Comparison of ENCODE assay signal across 8 cellular contexts in the genomic region with DNA sequence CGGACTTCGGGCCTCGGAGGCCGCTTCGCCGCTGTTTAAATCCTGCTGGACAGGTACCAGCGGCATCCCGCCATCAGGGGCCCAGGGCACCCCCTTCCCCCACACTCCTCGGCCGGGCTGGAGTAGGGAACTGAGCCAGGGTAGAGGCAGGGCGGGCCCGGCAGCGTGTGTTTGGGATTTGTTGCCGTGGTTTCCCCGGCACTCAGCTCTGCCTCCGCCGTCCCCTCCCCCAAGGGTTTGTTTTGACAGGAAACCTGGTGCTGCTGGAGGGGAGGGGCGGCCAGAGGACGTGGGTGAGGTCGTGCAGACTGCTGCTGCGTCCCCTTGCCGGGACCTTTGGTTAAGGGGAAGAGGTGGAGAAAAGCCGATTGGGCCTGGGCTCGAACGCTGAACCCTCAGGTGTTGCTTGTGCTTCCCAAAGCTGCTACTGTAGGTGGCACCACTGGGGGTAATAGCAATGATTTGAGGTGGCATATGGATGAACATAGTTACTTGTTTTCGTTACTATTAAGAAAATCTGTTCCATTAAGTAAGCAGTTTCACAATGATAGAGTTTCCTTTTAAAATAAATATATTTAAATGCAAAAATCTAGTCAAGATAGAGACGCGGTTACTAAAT. TPM values are rescaled to one million over a fixed set of nuclear protein-coding genes. Genes with fewer than 3 reads are reported as not detected.
A peak's percentile ranks its signal among the peaks of the same experiment; 100 is the strongest.
DNase-seq lines count a peak whose midpoint lies in the region; ATAC-seq and TF ChIP-seq lines count a peak whose summit lies in the region.

No MANE protein-coding gene starts in this region.

- ATAC-seq in HG02571 (IDR thresholded peaks at IDR 0.05; ENCODE audit: unreplicated experiment): no peak

- no peaks in the 10 kb centered on the region for H3K27me3 Mint-ChIP-seq in nephron (ENCODE audit: low read depth)

- TF ChIP-seq CTCF in GM12873 (IDR thresholded peaks at IDR 0.05; ENCODE audit: insufficient read depth, low read depth, low read length, missing control alignments): peak; percentile 27
- TF ChIP-seq CTCF in fibroblast of pulmonary artery (IDR thresholded peaks at IDR 0.05; ENCODE audit: low read length, missing control alignments): no peak
- TF ChIP-seq CTCF in nephron (IDR thresholded peaks at IDR 0.05; ENCODE audit: unreplicated experiment in 3 of 3): no peak

- peak overlapping the region; percentile 93 to 95 (median 95) for H3K4me3 Mint-ChIP-seq in nephron

- H3K27ac Mint-ChIP-seq in nephron: peak overlapping the region; percentile 81 to 84 (median 84)

- H3K4me1 Mint-ChIP-seq in nephron: peaks cover 37% of the 10 kb centered on the region

- peak overlapping the region; percentile 97 for H3K4me3 ChIP-seq in fibroblast of pulmonary artery (replicated peaks; ENCODE audit: low read depth, low read length)

- DNase-seq in HPDE6-E6E7 (ENCODE audit: extremely low spot score) (peak; percentile 60), RPMI7951 (ENCODE audit: low read depth) (peak; percentile 59), fibroblast of pulmonary artery (ENCODE audit: low read depth) (peak; percentile 88)
- peak; percentile 87 for DNase-seq in activated effector memory CD4-positive, alpha-beta T cell treated with Interleukin-2 at 50 U/mL for 16 hours
- DNase-seq in stimulated activated naive CD4-positive, alpha-beta T cell treated with Interleukin-2 at 50 U/mL for 16 hours (lab: John Stamatoyannopoulos, UW): peak; percentile 84

- H3K36me3 Mint-ChIP-seq in nephron (ENCODE audit: low read depth): no peaks in the 10 kb centered on the region

- no peaks in the 10 kb centered on the region for H3K9me3 Mint-ChIP-seq in nephron

RNA-seq across cellular contexts. Expression of a gene that starts 0.8 kb away (rescaled TPM):
- 3.4 and 5.5 TPM in 2 replicates for total RNA-seq in RPMI7951 (2014; rRNA removed; shearing (Covaris generic))

RNA-seq across cellular contexts. Expression of a gene that starts 54.2 kb away (rescaled TPM):
- 4.4 and 7.0 TPM in 2 replicates for total RNA-seq in RPMI7951 (2014; rRNA removed; shearing (Covaris generic))

RNA-seq across cellular contexts. Expression of a gene that starts 55.5 kb away (rescaled TPM):
- total RNA-seq in RPMI7951 (2014; rRNA removed; shearing (Covaris generic)): 61.0 and 67.1 TPM in 2 replicates
